In the genomic region with DNA sequence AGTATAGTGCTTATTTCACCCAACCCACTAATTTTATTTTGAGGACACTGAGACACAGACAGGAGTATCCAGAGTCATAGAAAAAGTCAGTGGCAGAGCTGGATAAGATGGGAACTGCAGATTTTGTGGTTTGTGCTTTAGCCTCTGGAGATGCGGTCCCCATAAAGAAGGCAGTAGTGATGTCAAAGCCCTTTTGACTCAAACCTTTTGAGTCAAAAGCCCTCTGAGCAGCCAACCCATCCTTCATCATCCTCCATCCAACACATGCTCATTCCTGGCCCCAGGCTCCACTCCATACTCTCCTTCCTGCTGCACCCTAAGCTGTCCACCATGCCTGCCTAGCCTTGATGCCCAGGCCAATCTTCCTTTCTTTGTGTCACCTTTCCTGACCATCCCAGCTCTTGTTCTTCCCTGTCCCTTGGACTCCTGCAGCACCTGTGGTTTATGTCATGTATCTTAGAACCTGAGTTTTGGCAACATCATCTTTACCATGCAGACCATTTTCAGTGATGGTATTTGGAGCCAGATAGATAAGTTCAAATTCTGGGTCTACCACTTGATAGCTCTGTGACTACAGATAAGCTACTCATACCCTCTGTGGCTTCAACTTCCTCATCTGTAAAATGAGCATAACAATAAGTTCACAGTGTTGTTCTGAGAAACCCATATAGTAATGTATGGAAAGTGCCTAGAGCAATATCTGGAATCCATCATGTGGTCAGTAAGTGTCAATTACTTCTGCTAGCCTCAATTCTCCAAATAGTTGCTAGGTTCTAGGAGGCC, we compare ENCODE assay signal across 1 cellular context.
A peak's percentile ranks its signal among the peaks of the same experiment; 100 is the strongest.
TF ChIP-seq lines count a peak whose summit lies in the region.

No MANE protein-coding gene starts in this region.

TF ChIP-seq in GM12878, 131 proteins besides CTCF, POLR2A, EP300 and RAD21 (continued from another document and continues in another):
- TF ChIP-seq, protein P1, sequence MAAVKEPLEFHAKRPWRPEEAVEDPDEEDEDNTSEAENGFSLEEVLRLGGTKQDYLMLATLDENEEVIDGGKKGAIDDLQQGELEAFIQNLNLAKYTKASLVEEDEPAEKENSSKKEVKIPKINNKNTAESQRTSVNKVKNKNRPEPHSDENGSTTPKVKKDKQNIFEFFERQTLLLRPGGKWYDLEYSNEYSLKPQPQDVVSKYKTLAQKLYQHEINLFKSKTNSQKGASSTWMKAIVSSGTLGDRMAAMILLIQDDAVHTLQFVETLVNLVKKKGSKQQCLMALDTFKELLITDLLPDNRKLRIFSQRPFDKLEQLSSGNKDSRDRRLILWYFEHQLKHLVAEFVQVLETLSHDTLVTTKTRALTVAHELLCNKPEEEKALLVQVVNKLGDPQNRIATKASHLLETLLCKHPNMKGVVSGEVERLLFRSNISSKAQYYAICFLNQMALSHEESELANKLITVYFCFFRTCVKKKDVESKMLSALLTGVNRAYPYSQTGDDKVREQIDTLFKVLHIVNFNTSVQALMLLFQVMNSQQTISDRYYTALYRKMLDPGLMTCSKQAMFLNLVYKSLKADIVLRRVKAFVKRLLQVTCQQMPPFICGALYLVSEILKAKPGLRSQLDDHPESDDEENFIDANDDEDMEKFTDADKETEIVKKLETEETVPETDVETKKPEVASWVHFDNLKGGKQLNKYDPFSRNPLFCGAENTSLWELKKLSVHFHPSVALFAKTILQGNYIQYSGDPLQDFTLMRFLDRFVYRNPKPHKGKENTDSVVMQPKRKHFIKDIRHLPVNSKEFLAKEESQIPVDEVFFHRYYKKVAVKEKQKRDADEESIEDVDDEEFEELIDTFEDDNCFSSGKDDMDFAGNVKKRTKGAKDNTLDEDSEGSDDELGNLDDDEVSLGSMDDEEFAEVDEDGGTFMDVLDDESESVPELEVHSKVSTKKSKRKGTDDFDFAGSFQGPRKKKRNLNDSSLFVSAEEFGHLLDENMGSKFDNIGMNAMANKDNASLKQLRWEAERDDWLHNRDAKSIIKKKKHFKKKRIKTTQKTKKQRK (IDR thresholded peaks at IDR 0.05; ENCODE audit: low read depth, low read length): no peak
- TF ChIP-seq EGR1 (IDR thresholded peaks at IDR 0.05; ENCODE audit: borderline replicate concordance in 1 of 2, low read depth in 2 of 2, low read length in 2 of 2): peak; percentile 20 to 34; a peak in 2 of 3 replicates
- TF ChIP-seq FOXM1 (IDR thresholded peaks at IDR 0.05; ENCODE audit: low read depth, low read length): peak; percentile 40
- TF ChIP-seq, protein P2, sequence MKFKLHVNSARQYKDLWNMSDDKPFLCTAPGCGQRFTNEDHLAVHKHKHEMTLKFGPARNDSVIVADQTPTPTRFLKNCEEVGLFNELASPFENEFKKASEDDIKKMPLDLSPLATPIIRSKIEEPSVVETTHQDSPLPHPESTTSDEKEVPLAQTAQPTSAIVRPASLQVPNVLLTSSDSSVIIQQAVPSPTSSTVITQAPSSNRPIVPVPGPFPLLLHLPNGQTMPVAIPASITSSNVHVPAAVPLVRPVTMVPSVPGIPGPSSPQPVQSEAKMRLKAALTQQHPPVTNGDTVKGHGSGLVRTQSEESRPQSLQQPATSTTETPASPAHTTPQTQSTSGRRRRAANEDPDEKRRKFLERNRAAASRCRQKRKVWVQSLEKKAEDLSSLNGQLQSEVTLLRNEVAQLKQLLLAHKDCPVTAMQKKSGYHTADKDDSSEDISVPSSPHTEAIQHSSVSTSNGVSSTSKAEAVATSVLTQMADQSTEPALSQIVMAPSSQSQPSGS (IDR thresholded peaks at IDR 0.05; ENCODE audit: low read length): peak; percentile 60; the same call in 1 of the 2 replicates
- TF ChIP-seq KLF5 (IDR thresholded peaks at IDR 0.05; ENCODE audit: partially characterized antibody): no peak
- TF ChIP-seq ETV6 (conservative IDR thresholded peaks at IDR 0.05 in 1 of 2, IDR thresholded peaks at IDR 0.05 in 1 of 2; ENCODE audit: borderline replicate concordance in 1 of 2, low read depth in 1 of 2): no peak
- no peak for TF ChIP-seq FOXK2 (IDR thresholded peaks at IDR 0.05)
- peak; percentile 8; the same call in 1 of the 2 replicates for TF ChIP-seq CREB1 (IDR thresholded peaks at IDR 0.05; ENCODE audit: low read depth)
- TF ChIP-seq RELA (IDR thresholded peaks at IDR 0.05; ENCODE audit: borderline replicate concordance, partially characterized antibody): no peak
- no peak for TF ChIP-seq NR2F1 (conservative IDR thresholded peaks at IDR 0.05)
- TF ChIP-seq POLR2AphosphoS5 (IDR thresholded peaks at IDR 0.05; ENCODE audit: low read length): peak; percentile 90
- TF ChIP-seq CREM (IDR thresholded peaks at IDR 0.05; ENCODE audit: low read depth): no peak; the same call in 1 of the 2 replicates
- peak; percentile 98 for TF ChIP-seq POLR2AphosphoS2 (IDR thresholded peaks at IDR 0.05; ENCODE audit: low read depth, low read length)
- TF ChIP-seq ZNF622 (IDR thresholded peaks at IDR 0.05): no peak
- no peak for TF ChIP-seq TCF12 (IDR thresholded peaks at IDR 0.05; ENCODE audit: low read depth, low read length)
- TF ChIP-seq MEF2B (IDR thresholded peaks at IDR 0.05; ENCODE audit: partially characterized antibody, poor library complexity, severe bottlenecking): no peak
- TF ChIP-seq, protein P3, sequence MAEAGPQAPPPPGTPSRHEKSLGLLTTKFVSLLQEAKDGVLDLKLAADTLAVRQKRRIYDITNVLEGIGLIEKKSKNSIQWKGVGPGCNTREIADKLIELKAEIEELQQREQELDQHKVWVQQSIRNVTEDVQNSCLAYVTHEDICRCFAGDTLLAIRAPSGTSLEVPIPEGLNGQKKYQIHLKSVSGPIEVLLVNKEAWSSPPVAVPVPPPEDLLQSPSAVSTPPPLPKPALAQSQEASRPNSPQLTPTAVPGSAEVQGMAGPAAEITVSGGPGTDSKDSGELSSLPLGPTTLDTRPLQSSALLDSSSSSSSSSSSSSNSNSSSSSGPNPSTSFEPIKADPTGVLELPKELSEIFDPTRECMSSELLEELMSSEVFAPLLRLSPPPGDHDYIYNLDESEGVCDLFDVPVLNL (IDR thresholded peaks at IDR 0.05; ENCODE audit: low read depth, low read length): no peak
- no peak; the same call in 1 of the 2 replicates for TF ChIP-seq STAT1 (conservative IDR thresholded peaks at IDR 0.05)
- TF ChIP-seq SP1 (IDR thresholded peaks at IDR 0.05; ENCODE audit: low read depth, low read length): no peak
- no peak for TF ChIP-seq BMI1 (IDR thresholded peaks at IDR 0.05; ENCODE audit: borderline replicate concordance)
- peak; percentile 84 for TF ChIP-seq PKNOX1 (IDR thresholded peaks at IDR 0.05)
- TF ChIP-seq ZNF24 (IDR thresholded peaks at IDR 0.05): no peak
- TF ChIP-seq ZNF274 (IDR thresholded peaks at IDR 0.05; ENCODE audit: insufficient read depth, insufficient read length): no peak
- TF ChIP-seq ZNF217 (IDR thresholded peaks at IDR 0.05): no peak
- no peak; the same call in 1 of the 2 replicates for TF ChIP-seq CBFB (IDR thresholded peaks at IDR 0.05; ENCODE audit: low read depth)
- peak; percentile 43; the same call in 1 of the 2 replicates for TF ChIP-seq MTA2 (IDR thresholded peaks at IDR 0.05; ENCODE audit: low read depth)
- TF ChIP-seq GABPA (IDR thresholded peaks at IDR 0.05; ENCODE audit: low read depth): no peak
- 0 out of 2 replicates have a peak, but pooled peaks have one; percentile 7 for TF ChIP-seq SMC3 (IDR thresholded peaks at IDR 0.05; ENCODE audit: borderline replicate concordance, low read length)
- TF ChIP-seq ZBTB11 (CRISPR knock-in tag; IDR thresholded peaks at IDR 0.05): peak; percentile 49
- TF ChIP-seq ZSCAN29 (IDR thresholded peaks at IDR 0.05): peak; percentile 23; the same call in 1 of the 2 replicates
- TF ChIP-seq, protein P4, sequence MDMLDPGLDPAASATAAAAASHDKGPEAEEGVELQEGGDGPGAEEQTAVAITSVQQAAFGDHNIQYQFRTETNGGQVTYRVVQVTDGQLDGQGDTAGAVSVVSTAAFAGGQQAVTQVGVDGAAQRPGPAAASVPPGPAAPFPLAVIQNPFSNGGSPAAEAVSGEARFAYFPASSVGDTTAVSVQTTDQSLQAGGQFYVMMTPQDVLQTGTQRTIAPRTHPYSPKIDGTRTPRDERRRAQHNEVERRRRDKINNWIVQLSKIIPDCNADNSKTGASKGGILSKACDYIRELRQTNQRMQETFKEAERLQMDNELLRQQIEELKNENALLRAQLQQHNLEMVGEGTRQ (IDR thresholded peaks at IDR 0.05; ENCODE audit: borderline replicate concordance, low read depth, low read length): no peak; the same call in 1 of the 2 replicates
- TF ChIP-seq IKZF1 (conservative IDR thresholded peaks at IDR 0.05): no peak; the same call in 1 of the 2 replicates
- no peak for TF ChIP-seq SUPT20H (IDR thresholded peaks at IDR 0.05; ENCODE audit: borderline replicate concordance, control insufficient read depth, low read depth, low read length)
- TF ChIP-seq RELB (IDR thresholded peaks at IDR 0.05; ENCODE audit: low read depth): peak; percentile 20; the same call in 1 of the 2 replicates
- TF ChIP-seq NFYA (IDR thresholded peaks at IDR 0.05; ENCODE audit: borderline replicate concordance, low read depth, low read length): no peak
- peak; percentile 77; the same call in 1 of the 2 replicates for TF ChIP-seq MTA3 (IDR thresholded peaks at IDR 0.05; ENCODE audit: borderline replicate concordance, low read length)
- 0 out of 2 replicates have a peak, but pooled peaks have one; percentile 4 for TF ChIP-seq MEF2A (IDR thresholded peaks at IDR 0.05; ENCODE audit: insufficient read depth, low read depth, low read length)
- TF ChIP-seq SMARCA5 (IDR thresholded peaks at IDR 0.05): peak; percentile 20; the same call in 1 of the 2 replicates
- no peak for TF ChIP-seq EZH2 (IDR thresholded peaks at IDR 0.05; ENCODE audit: borderline replicate concordance, control insufficient read depth, low read depth, low read length)
- TF ChIP-seq YBX1 (IDR thresholded peaks at IDR 0.05): no peak
- no peak for TF ChIP-seq BHLHE40 (IDR thresholded peaks at IDR 0.05; ENCODE audit: borderline replicate concordance in 1 of 2, low read depth in 2 of 2, low read length in 1 of 2)
- TF ChIP-seq TARDBP (IDR thresholded peaks at IDR 0.05; ENCODE audit: borderline replicate concordance): no peak
- TF ChIP-seq POU2F2 (IDR thresholded peaks at IDR 0.05; ENCODE audit: borderline replicate concordance, low read depth, low read length): peak; percentile 60; the same call in 1 of the 3 replicates
- TF ChIP-seq, protein P5, sequence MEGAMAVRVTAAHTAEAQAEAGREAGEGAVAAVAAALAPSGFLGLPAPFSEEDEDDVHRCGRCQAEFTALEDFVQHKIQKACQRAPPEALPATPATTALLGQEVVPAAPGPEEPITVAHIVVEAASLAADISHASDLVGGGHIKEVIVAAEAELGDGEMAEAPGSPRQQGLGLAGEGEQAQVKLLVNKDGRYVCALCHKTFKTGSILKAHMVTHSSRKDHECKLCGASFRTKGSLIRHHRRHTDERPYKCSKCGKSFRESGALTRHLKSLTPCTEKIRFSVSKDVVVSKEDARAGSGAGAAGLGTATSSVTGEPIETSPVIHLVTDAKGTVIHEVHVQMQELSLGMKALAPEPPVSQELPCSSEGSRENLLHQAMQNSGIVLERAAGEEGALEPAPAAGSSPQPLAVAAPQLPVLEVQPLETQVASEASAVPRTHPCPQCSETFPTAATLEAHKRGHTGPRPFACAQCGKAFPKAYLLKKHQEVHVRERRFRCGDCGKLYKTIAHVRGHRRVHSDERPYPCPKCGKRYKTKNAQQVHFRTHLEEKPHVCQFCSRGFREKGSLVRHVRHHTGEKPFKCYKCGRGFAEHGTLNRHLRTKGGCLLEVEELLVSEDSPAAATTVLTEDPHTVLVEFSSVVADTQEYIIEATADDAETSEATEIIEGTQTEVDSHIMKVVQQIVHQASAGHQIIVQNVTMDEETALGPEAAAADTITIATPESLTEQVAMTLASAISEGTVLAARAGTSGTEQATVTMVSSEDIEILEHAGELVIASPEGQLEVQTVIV (IDR thresholded peaks at IDR 0.05; ENCODE audit: borderline replicate concordance, partially characterized antibody): no peak
- no peak for TF ChIP-seq WRNIP1 (IDR thresholded peaks at IDR 0.05; ENCODE audit: borderline replicate concordance, low read depth, low read length)
- TF ChIP-seq TAF1 (IDR thresholded peaks at IDR 0.05; ENCODE audit: borderline replicate concordance, low read depth, low read length): no peak
- TF ChIP-seq RCOR1 (conservative IDR thresholded peaks at IDR 0.05; ENCODE audit: low read depth, low read length): no peak
- TF ChIP-seq TCF7 (IDR thresholded peaks at IDR 0.05; ENCODE audit: borderline replicate concordance): no peak
